In genomic region chr3:45137656-45138181, GRCh38 we compare ENCODE assay signal across 1 cellular context.
TF ChIP-seq lines count a peak whose summit lies in the region.

No MANE protein-coding gene starts in this region.

TF ChIP-seq in K562, 482 proteins besides CTCF, POLR2A, EP300 and RAD21 (continued from another document and continues in another):
- TF ChIP-seq, protein P1, sequence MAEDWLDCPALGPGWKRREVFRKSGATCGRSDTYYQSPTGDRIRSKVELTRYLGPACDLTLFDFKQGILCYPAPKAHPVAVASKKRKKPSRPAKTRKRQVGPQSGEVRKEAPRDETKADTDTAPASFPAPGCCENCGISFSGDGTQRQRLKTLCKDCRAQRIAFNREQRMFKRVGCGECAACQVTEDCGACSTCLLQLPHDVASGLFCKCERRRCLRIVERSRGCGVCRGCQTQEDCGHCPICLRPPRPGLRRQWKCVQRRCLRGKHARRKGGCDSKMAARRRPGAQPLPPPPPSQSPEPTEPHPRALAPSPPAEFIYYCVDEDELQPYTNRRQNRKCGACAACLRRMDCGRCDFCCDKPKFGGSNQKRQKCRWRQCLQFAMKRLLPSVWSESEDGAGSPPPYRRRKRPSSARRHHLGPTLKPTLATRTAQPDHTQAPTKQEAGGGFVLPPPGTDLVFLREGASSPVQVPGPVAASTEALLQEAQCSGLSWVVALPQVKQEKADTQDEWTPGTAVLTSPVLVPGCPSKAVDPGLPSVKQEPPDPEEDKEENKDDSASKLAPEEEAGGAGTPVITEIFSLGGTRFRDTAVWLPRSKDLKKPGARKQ (CRISPR knock-in tag; IDR thresholded peaks at IDR 0.05): no peak
- TF ChIP-seq, protein P2, sequence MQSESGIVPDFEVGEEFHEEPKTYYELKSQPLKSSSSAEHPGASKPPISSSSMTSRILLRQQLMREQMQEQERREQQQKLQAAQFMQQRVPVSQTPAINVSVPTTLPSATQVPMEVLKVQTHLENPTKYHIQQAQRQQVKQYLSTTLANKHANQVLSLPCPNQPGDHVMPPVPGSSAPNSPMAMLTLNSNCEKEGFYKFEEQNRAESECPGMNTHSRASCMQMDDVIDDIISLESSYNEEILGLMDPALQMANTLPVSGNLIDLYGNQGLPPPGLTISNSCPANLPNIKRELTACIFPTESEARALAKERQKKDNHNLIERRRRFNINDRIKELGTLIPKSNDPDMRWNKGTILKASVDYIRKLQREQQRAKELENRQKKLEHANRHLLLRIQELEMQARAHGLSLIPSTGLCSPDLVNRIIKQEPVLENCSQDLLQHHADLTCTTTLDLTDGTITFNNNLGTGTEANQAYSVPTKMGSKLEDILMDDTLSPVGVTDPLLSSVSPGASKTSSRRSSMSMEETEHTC (IDR thresholded peaks at IDR 0.05): peak; percentile 58; the same call in 1 of the 2 replicates
- TF ChIP-seq MEF2A (IDR thresholded peaks at IDR 0.05; ENCODE audit: control insufficient read depth, low read depth, low read length) (no peak), ZBTB43 (CRISPR knock-in tag; IDR thresholded peaks at IDR 0.05) (no peak), ZMIZ1 (IDR thresholded peaks at IDR 0.05; ENCODE audit: low read depth in 2 of 2, low read length in 2 of 2) (peak in 1 of 2 experiments; percentile 92; a peak in 2 of 4 replicates), U2AF2 (optimal IDR thresholded peaks at IDR 0.05; ENCODE audit: low read depth, low read length) (no peak), NCOA1 (IDR thresholded peaks at IDR 0.05; ENCODE audit: low read depth) (peak; percentile 92; the same call in 1 of the 2 replicates), CGGBP1 (CRISPR knock-in tag; IDR thresholded peaks at IDR 0.05) (no peak), C11orf30 (IDR thresholded peaks at IDR 0.05; ENCODE audit: low read depth) (peak; percentile 38; the same call in 1 of the 2 replicates), NR2C1 (IDR thresholded peaks at IDR 0.05) (no peak), NR2C1 (tag; IDR thresholded peaks at IDR 0.05) (peak; percentile 43; the same call in 1 of the 2 replicates), GATA2 (CRISPR knock-in tag; IDR thresholded peaks at IDR 0.05) (peak; percentile 98), ZKSCAN3 (CRISPR knock-in tag; IDR thresholded peaks at IDR 0.05) (no peak), MYNN (IDR thresholded peaks at IDR 0.05) (peak; percentile 98), MYNN (CRISPR knock-in tag; IDR thresholded peaks at IDR 0.05) (no peak), STAG1 (CRISPR knock-in tag; IDR thresholded peaks at IDR 0.05; ENCODE audit: borderline replicate concordance) (no peak), SAFB2 (IDR thresholded peaks at IDR 0.05; ENCODE audit: borderline replicate concordance, low read depth, low read length, severe bottlenecking) (no peak), MAFF (IDR thresholded peaks at IDR 0.05; ENCODE audit: low read length) (no peak), SREBF2 (CRISPR knock-in tag; IDR thresholded peaks at IDR 0.05) (no peak), ZFP30 (CRISPR knock-in tag; IDR thresholded peaks at IDR 0.05; ENCODE audit: borderline replicate concordance) (no peak), ARID3B (CRISPR knock-in tag; IDR thresholded peaks at IDR 0.05; ENCODE audit: borderline replicate concordance) (no peak), ZNF384 (IDR thresholded peaks at IDR 0.05; ENCODE audit: low read depth, low read length) (peak; percentile 99), THRAP3 (IDR thresholded peaks at IDR 0.05; ENCODE audit: borderline replicate concordance) (no peak), RFX5 (IDR thresholded peaks at IDR 0.05; ENCODE audit: low read depth, low read length) (no peak), MYBL2 (IDR thresholded peaks at IDR 0.05; ENCODE audit: low read depth) (no peak), MYBL2 (CRISPR knock-in tag; IDR thresholded peaks at IDR 0.05; ENCODE audit: borderline replicate concordance) (no peak), NFIX (CRISPR knock-in tag; IDR thresholded peaks at IDR 0.05; ENCODE audit: low read depth) (no peak), SPI1 (IDR thresholded peaks at IDR 0.05; ENCODE audit: borderline replicate concordance, low read depth, low read length) (no peak), SRSF9 (IDR thresholded peaks at IDR 0.05; ENCODE audit: borderline replicate concordance, low read depth, low read length) (no peak), ZNF197 (CRISPR knock-in tag; IDR thresholded peaks at IDR 0.05; ENCODE audit: low read depth) (no peak), SIRT6 (IDR thresholded peaks at IDR 0.05; ENCODE audit: low read depth, low read length) (no peak), STAT6 (CRISPR knock-in tag; IDR thresholded peaks at IDR 0.05) (no peak), MCM5 (IDR thresholded peaks at IDR 0.05; ENCODE audit: low read depth) (no peak), BHLHE40 (IDR thresholded peaks at IDR 0.05; ENCODE audit: low read length) (peak; percentile 81), PYGO2 (tag; IDR thresholded peaks at IDR 0.05) (peak; percentile 78), FOXJ2 (tag; IDR thresholded peaks at IDR 0.05) (no peak), E2F3 (CRISPR knock-in tag; IDR thresholded peaks at IDR 0.05) (no peak), TRIM28 (IDR thresholded peaks at IDR 0.05) (no peak), PML (IDR thresholded peaks at IDR 0.05; ENCODE audit: low read length) (peak; percentile 92), ELF1 (tag; IDR thresholded peaks at IDR 0.05) (no peak), EGR1 (conservative IDR thresholded peaks at IDR 0.05) (no peak; the same call in 1 of the 2 replicates), ZNF408 (CRISPR knock-in tag; IDR thresholded peaks at IDR 0.05; ENCODE audit: low read depth) (no peak), GATAD2A (IDR thresholded peaks at IDR 0.05) (peak; percentile 89), ADNP (tag; IDR thresholded peaks at IDR 0.05) (0 out of 2 replicates have a peak, but pooled peaks have one; percentile 11)
- TF ChIP-seq, protein P3, sequence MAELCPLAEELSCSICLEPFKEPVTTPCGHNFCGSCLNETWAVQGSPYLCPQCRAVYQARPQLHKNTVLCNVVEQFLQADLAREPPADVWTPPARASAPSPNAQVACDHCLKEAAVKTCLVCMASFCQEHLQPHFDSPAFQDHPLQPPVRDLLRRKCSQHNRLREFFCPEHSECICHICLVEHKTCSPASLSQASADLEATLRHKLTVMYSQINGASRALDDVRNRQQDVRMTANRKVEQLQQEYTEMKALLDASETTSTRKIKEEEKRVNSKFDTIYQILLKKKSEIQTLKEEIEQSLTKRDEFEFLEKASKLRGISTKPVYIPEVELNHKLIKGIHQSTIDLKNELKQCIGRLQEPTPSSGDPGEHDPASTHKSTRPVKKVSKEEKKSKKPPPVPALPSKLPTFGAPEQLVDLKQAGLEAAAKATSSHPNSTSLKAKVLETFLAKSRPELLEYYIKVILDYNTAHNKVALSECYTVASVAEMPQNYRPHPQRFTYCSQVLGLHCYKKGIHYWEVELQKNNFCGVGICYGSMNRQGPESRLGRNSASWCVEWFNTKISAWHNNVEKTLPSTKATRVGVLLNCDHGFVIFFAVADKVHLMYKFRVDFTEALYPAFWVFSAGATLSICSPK (IDR thresholded peaks at IDR 0.05; ENCODE audit: borderline replicate concordance): no peak
- TF ChIP-seq, protein P4, sequence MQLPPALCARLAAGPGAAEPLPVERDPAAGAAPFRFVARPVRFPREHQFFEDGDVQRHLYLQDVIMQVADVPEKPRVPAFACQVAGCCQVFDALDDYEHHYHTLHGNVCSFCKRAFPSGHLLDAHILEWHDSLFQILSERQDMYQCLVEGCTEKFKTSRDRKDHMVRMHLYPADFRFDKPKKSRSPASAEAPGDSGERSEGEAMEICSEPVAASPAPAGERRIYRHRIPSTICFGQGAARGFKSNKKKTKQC (CRISPR knock-in tag; IDR thresholded peaks at IDR 0.05): no peak
- TF ChIP-seq, protein P5, sequence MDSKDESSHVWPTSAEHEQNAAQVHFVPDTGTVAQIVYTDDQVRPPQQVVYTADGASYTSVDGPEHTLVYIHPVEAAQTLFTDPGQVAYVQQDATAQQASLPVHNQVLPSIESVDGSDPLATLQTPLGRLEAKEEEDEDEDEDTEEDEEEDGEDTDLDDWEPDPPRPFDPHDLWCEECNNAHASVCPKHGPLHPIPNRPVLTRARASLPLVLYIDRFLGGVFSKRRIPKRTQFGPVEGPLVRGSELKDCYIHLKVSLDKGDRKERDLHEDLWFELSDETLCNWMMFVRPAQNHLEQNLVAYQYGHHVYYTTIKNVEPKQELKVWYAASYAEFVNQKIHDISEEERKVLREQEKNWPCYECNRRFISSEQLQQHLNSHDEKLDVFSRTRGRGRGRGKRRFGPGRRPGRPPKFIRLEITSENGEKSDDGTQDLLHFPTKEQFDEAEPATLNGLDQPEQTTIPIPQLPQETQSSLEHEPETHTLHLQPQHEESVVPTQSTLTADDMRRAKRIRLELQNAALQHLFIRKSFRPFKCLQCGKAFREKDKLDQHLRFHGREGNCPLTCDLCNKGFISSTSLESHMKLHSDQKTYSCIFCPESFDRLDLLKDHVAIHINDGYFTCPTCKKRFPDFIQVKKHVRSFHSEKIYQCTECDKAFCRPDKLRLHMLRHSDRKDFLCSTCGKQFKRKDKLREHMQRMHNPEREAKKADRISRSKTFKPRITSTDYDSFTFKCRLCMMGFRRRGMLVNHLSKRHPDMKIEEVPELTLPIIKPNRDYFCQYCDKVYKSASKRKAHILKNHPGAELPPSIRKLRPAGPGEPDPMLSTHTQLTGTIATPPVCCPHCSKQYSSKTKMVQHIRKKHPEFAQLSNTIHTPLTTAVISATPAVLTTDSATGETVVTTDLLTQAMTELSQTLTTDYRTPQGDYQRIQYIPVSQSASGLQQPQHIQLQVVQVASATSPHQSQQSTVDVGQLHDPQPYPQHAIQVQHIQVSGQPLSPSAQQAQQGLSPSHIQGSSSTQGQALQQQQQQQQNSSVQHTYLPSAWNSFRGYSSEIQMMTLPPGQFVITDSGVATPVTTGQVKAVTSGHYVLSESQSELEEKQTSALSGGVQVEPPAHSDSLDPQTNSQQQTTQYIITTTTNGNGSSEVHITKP (IDR thresholded peaks at IDR 0.05; ENCODE audit: partially characterized antibody): no peak
